9 cellular contexts compared by ENCODE assay signal in the genomic region with DNA sequence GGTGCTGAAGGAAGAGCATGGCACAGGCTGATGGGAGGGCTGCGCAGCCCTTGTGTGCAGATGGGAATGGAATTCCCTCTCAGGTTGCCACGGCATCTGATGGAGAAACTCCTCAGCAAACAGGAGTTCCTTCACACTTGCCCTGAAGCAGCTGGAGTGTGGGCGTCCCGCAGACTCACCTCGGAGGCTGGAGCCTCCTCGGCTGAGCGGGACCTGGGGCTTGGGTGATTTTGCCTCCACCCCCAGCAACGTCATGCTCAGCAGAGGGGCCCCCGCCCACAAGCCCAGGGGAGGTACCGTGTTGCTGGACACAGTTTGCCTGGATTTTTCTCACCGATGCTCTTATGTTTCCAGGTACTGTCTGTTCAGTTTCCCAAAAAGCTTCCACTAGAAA.
DNase-seq lines count a peak whose midpoint lies in the region; ATAC-seq and TF ChIP-seq lines count a peak whose summit lies in the region.
"Had no signal": no experiment of that assay in that cellular context is flagged by ENCODE, and none has a peak within 500 bp of the region (broad histone marks: within the 10 kb centered on the region; RNA-seq: fewer than 3 reads in every experiment).

No MANE protein-coding gene starts in this region.

- H3K27ac Mint-ChIP-seq in GM23338, result no peak overlapping the region
- H3K27ac Mint-ChIP-seq: activated CD4-positive, alpha-beta memory T cell treated with anti-CD3 and anti-CD28 coated beads, Interleukin-2, amount 10 ng/mL, durations not matched to agents 7 days and 5 days had no signal

- peak overlapping the region; percentile 67; the same call in 1 of the 2 replicates for H3K4me2 ChIP-seq in GM23338

- H3K9me2 ChIP-seq in GM23338 (ENCODE audit: insufficient read depth), result 0 out of 2 replicates have a peak, but pooled peaks cover 7% of the 10 kb centered on the region

- H3K4me1 Mint-ChIP-seq in GM23338, result peaks cover 16% of the 10 kb centered on the region

- ATAC-seq in GM23338 (no peak), RWPE2 (ENCODE audit: low read depth) (no peak)

- H3K36me3 Mint-ChIP-seq in GM23338 (ENCODE audit: low read depth), result no peaks in the 10 kb centered on the region

- no peak overlapping the region for H3K27ac ChIP-seq in GM23338 (ENCODE audit: low read depth)
- no peak overlapping the region for H3K27ac ChIP-seq in RWPE2 (ENCODE audit: poor library complexity, severe bottlenecking)
- H3K27ac ChIP-seq: HL-60 had no signal

- peak overlapping the region; percentile 38; the same call in 1 of the 2 replicates for H3K4me3 ChIP-seq in GM23338
- H3K4me3 ChIP-seq in RWPE2 (ENCODE audit: severe bottlenecking), result peak overlapping the region; percentile 6
- peak overlapping the region; percentile 37 for H3K4me3 ChIP-seq in iPS-15b (ENCODE audit: low read depth, low read length)

- no peaks in the 10 kb centered on the region for H3K79me2 ChIP-seq in GM23338 (replicated peaks; ENCODE audit: insufficient read depth)

- H3K9me3 ChIP-seq in RWPE2 (ENCODE audit: severe bottlenecking) (no peaks in the 10 kb centered on the region), iPS-15b (ENCODE audit: control insufficient read depth, insufficient read depth, low read length) (no peaks in the 10 kb centered on the region)

- H3K36me3 ChIP-seq in GM23338 (ENCODE audit: insufficient read depth) (no peaks in the 10 kb centered on the region), RWPE2 (ENCODE audit: low read depth) (no peaks in the 10 kb centered on the region), iPS-15b (ENCODE audit: control insufficient read depth, insufficient read depth, low read length) (peaks cover 2% of the 10 kb centered on the region)

- H3K9me3 Mint-ChIP-seq in GM23338, result no peaks in the 10 kb centered on the region
- H3K9me3 Mint-ChIP-seq: activated CD4-positive, alpha-beta memory T cell treated with anti-CD3 and anti-CD28 coated beads, Interleukin-2, amount 10 ng/mL, durations not matched to agents 7 days and 5 days had no signal

- H3K4me1 ChIP-seq in GM23338 (ENCODE audit: insufficient read depth), result peaks cover 4% of the 10 kb centered on the region; the same call in 1 of the 2 replicates
- H3K4me1 ChIP-seq in RWPE2 (ENCODE audit: insufficient read depth, poor library complexity, severe bottlenecking), result no peaks in the 10 kb centered on the region
- H3K4me1 ChIP-seq in iPS-15b (ENCODE audit: control insufficient read depth, insufficient read depth, low read length), result peaks cover 2% of the 10 kb centered on the region

- H2AFZ ChIP-seq in GM23338, result peak overlapping the region; percentile 91

- H4K20me1 ChIP-seq in GM23338 (replicated peaks; ENCODE audit: insufficient read depth), result no peaks in the 10 kb centered on the region

- DNase-seq in GM23338 (ENCODE audit: low spot score) (no peak), RWPE2 (ENCODE audit: low spot score) (no peak), superior temporal gyrus (ENCODE audit: extremely low spot score) (peak; percentile 50), iPS-NIHi11 (ENCODE audit: low spot score) (no peak), NCI-H1105 treated with DMSO at 0.1 percent for 48 hours (lab: John Stamatoyannopoulos, UW) (no peak)
- no peak for DNase-seq in stimulated activated CD4-positive, alpha-beta T cell treated with anti-CD3 and anti-CD28 coated beads, Interleukin-4, amount 100 ng/mL, for 24 hours

- TF ChIP-seq CTCF in GM23338 (conservative IDR thresholded peaks at IDR 0.05; ENCODE audit: low read depth in 2 of 2) (no peak), RWPE2 (IDR thresholded peaks at IDR 0.05; ENCODE audit: poor library complexity, severe bottlenecking) (no peak)

- no peak overlapping the region for H3K9ac ChIP-seq in iPS-15b (ENCODE audit: low read depth, low read length)

- H3F3A ChIP-seq in GM23338 (replicated peaks; ENCODE audit: low read depth), result no peaks in the 10 kb centered on the region; the same call in 1 of the 2 replicates

- no peak overlapping the region for H3K4me3 Mint-ChIP-seq in GM23338
- H3K4me3 Mint-ChIP-seq: activated CD4-positive, alpha-beta memory T cell treated with anti-CD3 and anti-CD28 coated beads, Interleukin-2, amount 10 ng/mL, durations not matched to agents 7 days and 5 days had no signal

- H3K27me3 ChIP-seq in GM23338 (ENCODE audit: insufficient read depth), result no peaks in the 10 kb centered on the region
- H3K27me3 ChIP-seq in RWPE2 (ENCODE audit: insufficient read depth, poor library complexity, severe bottlenecking), result no peaks in the 10 kb centered on the region
- H3K27me3 ChIP-seq in iPS-15b (ENCODE audit: control insufficient read depth, insufficient read depth, low read length), result no peaks in the 10 kb centered on the region

- H3K27me3 Mint-ChIP-seq in GM23338 (ENCODE audit: insufficient read depth, low read depth, poor library complexity), result peaks cover 13% of the 10 kb centered on the region
- H3K27me3 Mint-ChIP-seq: activated CD4-positive, alpha-beta memory T cell treated with anti-CD3 and anti-CD28 coated beads, Interleukin-2, amount 10 ng/mL, durations not matched to agents 7 days and 5 days had no signal

TF ChIP-seq in GM23338, 12 proteins besides CTCF, POLR2A, EP300 and RAD21 (continues in another document):
- TF ChIP-seq, protein P1, sequence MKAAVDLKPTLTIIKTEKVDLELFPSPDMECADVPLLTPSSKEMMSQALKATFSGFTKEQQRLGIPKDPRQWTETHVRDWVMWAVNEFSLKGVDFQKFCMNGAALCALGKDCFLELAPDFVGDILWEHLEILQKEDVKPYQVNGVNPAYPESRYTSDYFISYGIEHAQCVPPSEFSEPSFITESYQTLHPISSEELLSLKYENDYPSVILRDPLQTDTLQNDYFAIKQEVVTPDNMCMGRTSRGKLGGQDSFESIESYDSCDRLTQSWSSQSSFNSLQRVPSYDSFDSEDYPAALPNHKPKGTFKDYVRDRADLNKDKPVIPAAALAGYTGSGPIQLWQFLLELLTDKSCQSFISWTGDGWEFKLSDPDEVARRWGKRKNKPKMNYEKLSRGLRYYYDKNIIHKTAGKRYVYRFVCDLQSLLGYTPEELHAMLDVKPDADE (IDR thresholded peaks at IDR 0.05), result no peak
- TF ChIP-seq ZNF331 (CRISPR knock-in tag; IDR thresholded peaks at IDR 0.05; ENCODE audit: low read depth), result no peak
- TF ChIP-seq EZH2phosphoT487 (IDR thresholded peaks at IDR 0.05; ENCODE audit: unreplicated experiment), result no peak
- no peak for TF ChIP-seq POLR2AphosphoS5 (IDR thresholded peaks at IDR 0.05; ENCODE audit: low read depth)
- TF ChIP-seq, protein P2, sequence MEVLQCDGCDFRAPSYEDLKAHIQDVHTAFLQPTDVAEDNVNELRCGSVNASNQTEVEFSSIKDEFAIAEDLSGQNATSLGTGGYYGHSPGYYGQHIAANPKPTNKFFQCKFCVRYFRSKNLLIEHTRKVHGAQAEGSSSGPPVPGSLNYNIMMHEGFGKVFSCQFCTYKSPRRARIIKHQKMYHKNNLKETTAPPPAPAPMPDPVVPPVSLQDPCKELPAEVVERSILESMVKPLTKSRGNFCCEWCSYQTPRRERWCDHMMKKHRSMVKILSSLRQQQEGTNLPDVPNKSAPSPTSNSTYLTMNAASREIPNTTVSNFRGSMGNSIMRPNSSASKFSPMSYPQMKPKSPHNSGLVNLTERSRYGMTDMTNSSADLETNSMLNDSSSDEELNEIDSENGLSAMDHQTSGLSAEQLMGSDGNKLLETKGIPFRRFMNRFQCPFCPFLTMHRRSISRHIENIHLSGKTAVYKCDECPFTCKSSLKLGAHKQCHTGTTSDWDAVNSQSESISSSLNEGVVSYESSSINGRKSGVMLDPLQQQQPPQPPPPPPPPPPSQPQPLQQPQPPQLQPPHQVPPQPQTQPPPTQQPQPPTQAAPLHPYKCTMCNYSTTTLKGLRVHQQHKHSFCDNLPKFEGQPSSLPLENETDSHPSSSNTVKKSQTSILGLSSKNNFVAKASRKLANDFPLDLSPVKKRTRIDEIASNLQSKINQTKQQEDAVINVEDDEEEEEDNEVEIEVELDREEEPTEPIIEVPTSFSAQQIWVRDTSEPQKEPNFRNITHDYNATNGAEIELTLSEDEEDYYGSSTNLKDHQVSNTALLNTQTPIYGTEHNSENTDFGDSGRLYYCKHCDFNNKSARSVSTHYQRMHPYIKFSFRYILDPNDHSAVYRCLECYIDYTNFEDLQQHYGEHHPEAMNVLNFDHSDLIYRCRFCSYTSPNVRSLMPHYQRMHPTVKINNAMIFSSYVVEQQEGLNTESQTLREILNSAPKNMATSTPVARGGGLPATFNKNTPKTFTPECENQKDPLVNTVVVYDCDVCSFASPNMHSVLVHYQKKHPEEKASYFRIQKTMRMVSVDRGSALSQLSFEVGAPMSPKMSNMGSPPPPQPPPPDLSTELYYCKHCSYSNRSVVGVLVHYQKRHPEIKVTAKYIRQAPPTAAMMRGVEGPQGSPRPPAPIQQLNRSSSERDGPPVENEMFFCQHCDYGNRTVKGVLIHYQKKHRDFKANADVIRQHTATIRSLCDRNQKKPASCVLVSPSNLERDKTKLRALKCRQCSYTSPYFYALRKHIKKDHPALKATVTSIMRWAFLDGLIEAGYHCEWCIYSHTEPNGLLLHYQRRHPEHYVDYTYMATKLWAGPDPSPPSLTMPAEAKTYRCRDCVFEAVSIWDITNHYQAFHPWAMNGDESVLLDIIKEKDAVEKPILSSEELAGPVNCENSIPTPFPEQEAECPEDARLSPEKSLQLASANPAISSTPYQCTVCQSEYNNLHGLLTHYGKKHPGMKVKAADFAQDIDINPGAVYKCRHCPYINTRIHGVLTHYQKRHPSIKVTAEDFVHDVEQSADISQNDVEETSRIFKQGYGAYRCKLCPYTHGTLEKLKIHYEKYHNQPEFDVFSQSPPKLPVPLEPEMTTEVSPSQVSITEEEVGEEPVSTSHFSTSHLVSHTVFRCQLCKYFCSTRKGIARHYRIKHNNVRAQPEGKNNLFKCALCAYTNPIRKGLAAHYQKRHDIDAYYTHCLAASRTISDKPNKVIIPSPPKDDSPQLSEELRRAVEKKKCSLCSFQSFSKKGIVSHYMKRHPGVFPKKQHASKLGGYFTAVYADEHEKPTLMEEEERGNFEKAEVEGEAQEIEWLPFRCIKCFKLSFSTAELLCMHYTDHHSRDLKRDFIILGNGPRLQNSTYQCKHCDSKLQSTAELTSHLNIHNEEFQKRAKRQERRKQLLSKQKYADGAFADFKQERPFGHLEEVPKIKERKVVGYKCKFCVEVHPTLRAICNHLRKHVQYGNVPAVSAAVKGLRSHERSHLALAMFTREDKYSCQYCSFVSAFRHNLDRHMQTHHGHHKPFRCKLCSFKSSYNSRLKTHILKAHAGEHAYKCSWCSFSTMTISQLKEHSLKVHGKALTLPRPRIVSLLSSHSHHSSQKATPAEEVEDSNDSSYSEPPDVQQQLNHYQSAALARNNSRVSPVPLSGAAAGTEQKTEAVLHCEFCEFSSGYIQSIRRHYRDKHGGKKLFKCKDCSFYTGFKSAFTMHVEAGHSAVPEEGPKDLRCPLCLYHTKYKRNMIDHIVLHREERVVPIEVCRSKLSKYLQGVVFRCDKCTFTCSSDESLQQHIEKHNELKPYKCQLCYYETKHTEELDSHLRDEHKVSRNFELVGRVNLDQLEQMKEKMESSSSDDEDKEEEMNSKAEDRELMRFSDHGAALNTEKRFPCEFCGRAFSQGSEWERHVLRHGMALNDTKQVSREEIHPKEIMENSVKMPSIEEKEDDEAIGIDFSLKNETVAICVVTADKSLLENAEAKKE (CRISPR knock-in tag; IDR thresholded peaks at IDR 0.05), result no peak
